34 cellular contexts compared by ENCODE assay signal in the genomic region with DNA sequence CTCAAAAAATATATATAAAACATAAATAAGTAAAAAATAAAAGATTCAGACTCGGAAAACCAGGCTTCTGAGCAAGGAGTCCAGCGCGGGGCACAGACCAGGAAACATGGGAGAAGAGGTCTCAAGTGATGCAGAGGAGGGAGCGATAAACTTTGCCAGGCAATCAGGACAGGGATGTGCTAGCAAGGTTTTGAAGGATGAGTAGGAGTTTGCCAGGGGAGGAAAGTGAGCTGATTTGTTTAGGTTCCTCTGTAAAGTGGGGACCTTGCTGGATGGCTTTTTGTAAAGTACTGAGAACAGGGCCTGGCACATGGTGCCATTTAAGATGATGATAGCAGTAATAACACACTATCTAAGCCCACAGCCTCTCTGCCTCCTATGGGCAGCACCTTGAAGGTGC.
"Had no signal": no experiment of that assay in that cellular context is flagged by ENCODE, and none has a peak within 500 bp of the region (broad histone marks: within the 10 kb centered on the region; RNA-seq: fewer than 3 reads in every experiment).

No MANE protein-coding gene starts in this region.

- H3K4me1 Mint-ChIP-seq: stimulated activated effector memory CD8-positive, alpha-beta T cell treated with anti-CD3 and anti-CD28 coated beads, Interleukin-12 subunit alpha, Interleukin-12 subunit beta, amount 100 ng/mL, for 72 hours; stimulated activated naive CD8-positive, alpha-beta T cell treated with anti-CD3 and anti-CD28 coated beads, Interleukin-15, amount 100 ng/mL, for 72 hours had no signal

- H3K9me3 Mint-ChIP-seq: activated naive CD4-positive, alpha-beta T cell treated with anti-CD3 and anti-CD28 coated beads, Interleukin-2, amount 50 U/mL, for 72 hours; activated T-cell treated with anti-CD3 and anti-CD28 coated beads, Interleukin-2, amount 50 U/mL, for 72 hours; effector memory CD8-positive, alpha-beta T cell; natural killer cell treated with Interleukin-12 subunit alpha and Interleukin-12 subunit beta and Interleukin-15 and Interleukin-18, amount 100 ng/mL, for 72 hours; stimulated activated effector memory CD8-positive, alpha-beta T cell treated with anti-CD3 and anti-CD28 coated beads, Interleukin-12 subunit alpha, Interleukin-12 subunit beta, amount 100 ng/mL, for 72 hours; stimulated activated naive CD8-positive, alpha-beta T cell treated with anti-CD3 and anti-CD28 coated beads, Interleukin-15, amount 100 ng/mL, for 72 hours; T-helper 1 cell treated with Interleukin-12 subunit alpha and Interleukin-12 subunit beta and Interleukin-4 antibody, amounts not matched to agents 30 μg/mL and 1 μg/mL, for 36 hours; type B pancreatic cell had no signal

- H3K36me3 Mint-ChIP-seq: activated naive CD4-positive, alpha-beta T cell treated with anti-CD3 and anti-CD28 coated beads, Interleukin-2, amount 50 U/mL, for 72 hours; natural killer cell treated with Interleukin-12 subunit alpha and Interleukin-12 subunit beta and Interleukin-15 and Interleukin-18, amount 100 ng/mL, for 72 hours; stimulated activated effector memory CD8-positive, alpha-beta T cell treated with anti-CD3 and anti-CD28 coated beads, Interleukin-12 subunit alpha, Interleukin-12 subunit beta, amount 100 ng/mL, for 72 hours; type B pancreatic cell had no signal

- H3K36me3 ChIP-seq: cardiac muscle cell, left lung, lower lobe of right lung, neutrophil, ovary, right lobe of liver had no signal

- H3K4me3 Mint-ChIP-seq: activated T-cell treated with anti-CD3 and anti-CD28 coated beads, Interleukin-2, amount 50 U/mL, for 72 hours; effector memory CD8-positive, alpha-beta T cell; natural killer cell treated with Interleukin-12 subunit alpha and Interleukin-12 subunit beta and Interleukin-15 and Interleukin-18, amount 100 ng/mL, for 72 hours; stimulated activated effector memory CD8-positive, alpha-beta T cell treated with anti-CD3 and anti-CD28 coated beads, Interleukin-12 subunit alpha, Interleukin-12 subunit beta, amount 100 ng/mL, for 72 hours; stimulated activated naive CD8-positive, alpha-beta T cell treated with anti-CD3 and anti-CD28 coated beads, Interleukin-15, amount 100 ng/mL, for 72 hours; T-helper 1 cell treated with Interleukin-12 subunit alpha and Interleukin-12 subunit beta and Interleukin-4 antibody, amounts not matched to agents 30 μg/mL and 1 μg/mL, for 36 hours; type B pancreatic cell had no signal

- H3K4me1 ChIP-seq: body of pancreas, right lobe of liver had no signal

- DNase-seq: activated CD4-positive, alpha-beta T cell treated with anti-CD3 and anti-CD28 coated beads for 4 hours; activated CD4-positive, alpha-beta T cell treated with anti-CD3 and anti-CD28 coated beads, Interleukin-2, amount 50 U/mL, for 4 hours; activated naive CD4-positive, alpha-beta T cell; activated T-cell treated with anti-CD3 and anti-CD28 coated beads for 4 hours; activated T-cell treated with anti-CD3 and anti-CD28 coated beads, Interleukin-2, amount 50 U/mL, for 72 hours; anterior cingulate cortex; body of pancreas; cerebellar nuclear complex; cortex of kidney; effector memory CD8-positive, alpha-beta T cell; foreskin melanocyte; kidney glomerular epithelial cell; left lung; lower lobe of right lung; mesendoderm; mucosa of descending colon; ovary; right lobe of liver; small intestine; stimulated activated CD4-positive, alpha-beta T cell treated with anti-CD3 and anti-CD28 coated beads, Interleukin-4, amount 100 ng/mL, for 24 hours; stimulated activated naive CD8-positive, alpha-beta T cell treated with anti-CD3 and anti-CD28 coated beads, Interleukin-15, amount 100 ng/mL, for 72 hours; SW 1271; T-helper 9 cell had no signal

- H3K4me3 ChIP-seq: body of pancreas, cardiac muscle cell, left lung, lower lobe of right lung, mucosa of descending colon, ovary, right lobe of liver had no signal

- H3K27ac ChIP-seq: body of pancreas, cardiac muscle cell, left lung, lower lobe of right lung, neutrophil, right lobe of liver, VCaP had no signal

- H3K27ac Mint-ChIP-seq: activated naive CD4-positive, alpha-beta T cell treated with anti-CD3 and anti-CD28 coated beads, Interleukin-2, amount 50 U/mL, for 72 hours; activated T-cell treated with anti-CD3 and anti-CD28 coated beads, Interleukin-2, amount 50 U/mL, for 72 hours; effector memory CD8-positive, alpha-beta T cell; natural killer cell treated with Interleukin-12 subunit alpha and Interleukin-12 subunit beta and Interleukin-15 and Interleukin-18, amount 100 ng/mL, for 72 hours; progenitor cell of endocrine pancreas; stimulated activated effector memory CD8-positive, alpha-beta T cell treated with anti-CD3 and anti-CD28 coated beads, Interleukin-12 subunit alpha, Interleukin-12 subunit beta, amount 100 ng/mL, for 72 hours; type B pancreatic cell had no signal

- H3K27me3 ChIP-seq: body of pancreas, cardiac muscle cell, left lung, ovary, right lobe of liver had no signal

- ATAC-seq: activated naive CD4-positive, alpha-beta T cell treated with anti-CD3 and anti-CD28 coated beads, Interleukin-2, amount 50 U/mL, for 72 hours; activated T-cell treated with anti-CD3 and anti-CD28 coated beads, Interleukin-2, amount 50 U/mL, for 72 hours; body of pancreas; effector memory CD8-positive, alpha-beta T cell; esophagus mucosa; left lung; lower lobe of right lung; mucosa of descending colon; natural killer cell treated with Interleukin-12 subunit alpha and Interleukin-12 subunit beta and Interleukin-15 and Interleukin-18, amount 100 ng/mL, for 72 hours; right lobe of liver; stimulated activated effector memory CD8-positive, alpha-beta T cell treated with anti-CD3 and anti-CD28 coated beads, Interleukin-12 subunit alpha, Interleukin-12 subunit beta, amount 100 ng/mL, for 72 hours; stimulated activated naive CD8-positive, alpha-beta T cell treated with anti-CD3 and anti-CD28 coated beads, Interleukin-15, amount 100 ng/mL, for 72 hours had no signal

- H3K9me3 ChIP-seq: body of pancreas, left lung, lower lobe of right lung, mucosa of descending colon, neutrophil, ovary, right lobe of liver had no signal

- FAIRE-seq: small intestine, TTC549 had no signal

- H3K27me3 Mint-ChIP-seq: progenitor cell of endocrine pancreas; stimulated activated naive CD8-positive, alpha-beta T cell treated with anti-CD3 and anti-CD28 coated beads, Interleukin-15, amount 100 ng/mL, for 72 hours had no signal
